Comparison of ENCODE assay signal across 1 cellular context in the genomic region with DNA sequence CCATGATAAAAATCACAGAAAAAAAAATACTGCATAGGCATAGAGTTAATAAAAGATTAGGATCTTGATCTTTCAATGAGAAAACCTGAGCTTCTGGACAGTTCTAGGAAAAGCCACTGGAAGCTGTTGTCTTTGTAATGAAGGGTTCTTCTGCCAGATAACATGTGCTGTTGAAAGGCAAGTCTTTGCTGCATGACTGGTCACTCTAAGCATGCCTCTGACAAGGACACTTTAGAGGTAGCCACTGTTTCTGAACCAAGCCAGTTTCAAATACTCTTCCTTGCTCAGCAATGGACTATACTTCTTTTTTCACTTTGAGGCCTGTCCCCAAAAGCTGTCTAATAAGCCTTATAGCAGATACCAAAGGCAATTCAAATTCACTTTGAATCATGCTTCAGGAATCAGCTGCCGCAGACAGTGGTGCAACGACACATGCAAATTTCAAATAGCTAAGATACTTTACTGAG.
TF ChIP-seq lines count a peak whose summit lies in the region.

No MANE protein-coding gene starts in this region.

TF ChIP-seq in K562, 482 proteins besides CTCF, POLR2A, EP300 and RAD21 (continued from another document):
- TF ChIP-seq, protein P1, sequence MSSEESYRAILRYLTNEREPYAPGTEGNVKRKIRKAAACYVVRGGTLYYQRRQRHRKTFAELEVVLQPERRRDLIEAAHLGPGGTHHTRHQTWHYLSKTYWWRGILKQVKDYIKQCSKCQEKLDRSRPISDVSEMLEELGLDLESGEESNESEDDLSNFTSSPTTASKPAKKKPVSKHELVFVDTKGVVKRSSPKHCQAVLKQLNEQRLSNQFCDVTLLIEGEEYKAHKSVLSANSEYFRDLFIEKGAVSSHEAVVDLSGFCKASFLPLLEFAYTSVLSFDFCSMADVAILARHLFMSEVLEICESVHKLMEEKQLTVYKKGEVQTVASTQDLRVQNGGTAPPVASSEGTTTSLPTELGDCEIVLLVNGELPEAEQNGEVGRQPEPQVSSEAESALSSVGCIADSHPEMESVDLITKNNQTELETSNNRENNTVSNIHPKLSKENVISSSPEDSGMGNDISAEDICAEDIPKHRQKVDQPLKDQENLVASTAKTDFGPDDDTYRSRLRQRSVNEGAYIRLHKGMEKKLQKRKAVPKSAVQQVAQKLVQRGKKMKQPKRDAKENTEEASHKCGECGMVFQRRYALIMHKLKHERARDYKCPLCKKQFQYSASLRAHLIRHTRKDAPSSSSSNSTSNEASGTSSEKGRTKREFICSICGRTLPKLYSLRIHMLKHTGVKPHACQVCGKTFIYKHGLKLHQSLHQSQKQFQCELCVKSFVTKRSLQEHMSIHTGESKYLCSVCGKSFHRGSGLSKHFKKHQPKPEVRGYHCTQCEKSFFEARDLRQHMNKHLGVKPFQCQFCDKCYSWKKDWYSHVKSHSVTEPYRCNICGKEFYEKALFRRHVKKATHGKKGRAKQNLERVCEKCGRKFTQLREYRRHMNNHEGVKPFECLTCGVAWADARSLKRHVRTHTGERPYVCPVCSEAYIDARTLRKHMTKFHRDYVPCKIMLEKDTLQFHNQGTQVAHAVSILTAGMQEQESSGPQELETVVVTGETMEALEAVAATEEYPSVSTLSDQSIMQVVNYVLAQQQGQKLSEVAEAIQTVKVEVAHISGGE (CRISPR knock-in tag; IDR thresholded peaks at IDR 0.05), result no peak
- TF ChIP-seq HDAC3 (IDR thresholded peaks at IDR 0.05; ENCODE audit: borderline replicate concordance, partially characterized antibody) (peak; percentile 25), EP400 (IDR thresholded peaks at IDR 0.05) (0 out of 2 replicates have a peak, but pooled peaks have one; percentile 24)
- TF ChIP-seq, protein P2, sequence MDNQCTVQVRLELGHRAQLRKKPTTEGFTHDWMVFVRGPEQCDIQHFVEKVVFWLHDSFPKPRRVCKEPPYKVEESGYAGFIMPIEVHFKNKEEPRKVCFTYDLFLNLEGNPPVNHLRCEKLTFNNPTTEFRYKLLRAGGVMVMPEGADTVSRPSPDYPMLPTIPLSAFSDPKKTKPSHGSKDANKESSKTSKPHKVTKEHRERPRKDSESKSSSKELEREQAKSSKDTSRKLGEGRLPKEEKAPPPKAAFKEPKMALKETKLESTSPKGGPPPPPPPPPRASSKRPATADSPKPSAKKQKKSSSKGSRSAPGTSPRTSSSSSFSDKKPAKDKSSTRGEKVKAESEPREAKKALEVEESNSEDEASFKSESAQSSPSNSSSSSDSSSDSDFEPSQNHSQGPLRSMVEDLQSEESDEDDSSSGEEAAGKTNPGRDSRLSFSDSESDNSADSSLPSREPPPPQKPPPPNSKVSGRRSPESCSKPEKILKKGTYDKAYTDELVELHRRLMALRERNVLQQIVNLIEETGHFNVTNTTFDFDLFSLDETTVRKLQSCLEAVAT (IDR thresholded peaks at IDR 0.05), result peak in 1 of 2 experiments; percentile 52; a peak in 1 of 4 replicates
- TF ChIP-seq, protein P3, sequence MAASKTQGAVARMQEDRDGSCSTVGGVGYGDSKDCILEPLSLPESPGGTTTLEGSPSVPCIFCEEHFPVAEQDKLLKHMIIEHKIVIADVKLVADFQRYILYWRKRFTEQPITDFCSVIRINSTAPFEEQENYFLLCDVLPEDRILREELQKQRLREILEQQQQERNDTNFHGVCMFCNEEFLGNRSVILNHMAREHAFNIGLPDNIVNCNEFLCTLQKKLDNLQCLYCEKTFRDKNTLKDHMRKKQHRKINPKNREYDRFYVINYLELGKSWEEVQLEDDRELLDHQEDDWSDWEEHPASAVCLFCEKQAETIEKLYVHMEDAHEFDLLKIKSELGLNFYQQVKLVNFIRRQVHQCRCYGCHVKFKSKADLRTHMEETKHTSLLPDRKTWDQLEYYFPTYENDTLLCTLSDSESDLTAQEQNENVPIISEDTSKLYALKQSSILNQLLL (CRISPR knock-in tag; IDR thresholded peaks at IDR 0.05; ENCODE audit: borderline replicate concordance), result no peak
TF ChIP-seq in K562: peak in this region for 45.
